In genomic region chr15:62060116-62060895, GRCh38 we compare ENCODE assay signal across 8 cellular contexts. TPM values are rescaled to one million over a fixed set of nuclear protein-coding genes. Genes with fewer than 3 reads are reported as not detected.
DNase-seq lines count a peak whose midpoint lies in the region; ATAC-seq and TF ChIP-seq lines count a peak whose summit lies in the region.

A gene with protein sequence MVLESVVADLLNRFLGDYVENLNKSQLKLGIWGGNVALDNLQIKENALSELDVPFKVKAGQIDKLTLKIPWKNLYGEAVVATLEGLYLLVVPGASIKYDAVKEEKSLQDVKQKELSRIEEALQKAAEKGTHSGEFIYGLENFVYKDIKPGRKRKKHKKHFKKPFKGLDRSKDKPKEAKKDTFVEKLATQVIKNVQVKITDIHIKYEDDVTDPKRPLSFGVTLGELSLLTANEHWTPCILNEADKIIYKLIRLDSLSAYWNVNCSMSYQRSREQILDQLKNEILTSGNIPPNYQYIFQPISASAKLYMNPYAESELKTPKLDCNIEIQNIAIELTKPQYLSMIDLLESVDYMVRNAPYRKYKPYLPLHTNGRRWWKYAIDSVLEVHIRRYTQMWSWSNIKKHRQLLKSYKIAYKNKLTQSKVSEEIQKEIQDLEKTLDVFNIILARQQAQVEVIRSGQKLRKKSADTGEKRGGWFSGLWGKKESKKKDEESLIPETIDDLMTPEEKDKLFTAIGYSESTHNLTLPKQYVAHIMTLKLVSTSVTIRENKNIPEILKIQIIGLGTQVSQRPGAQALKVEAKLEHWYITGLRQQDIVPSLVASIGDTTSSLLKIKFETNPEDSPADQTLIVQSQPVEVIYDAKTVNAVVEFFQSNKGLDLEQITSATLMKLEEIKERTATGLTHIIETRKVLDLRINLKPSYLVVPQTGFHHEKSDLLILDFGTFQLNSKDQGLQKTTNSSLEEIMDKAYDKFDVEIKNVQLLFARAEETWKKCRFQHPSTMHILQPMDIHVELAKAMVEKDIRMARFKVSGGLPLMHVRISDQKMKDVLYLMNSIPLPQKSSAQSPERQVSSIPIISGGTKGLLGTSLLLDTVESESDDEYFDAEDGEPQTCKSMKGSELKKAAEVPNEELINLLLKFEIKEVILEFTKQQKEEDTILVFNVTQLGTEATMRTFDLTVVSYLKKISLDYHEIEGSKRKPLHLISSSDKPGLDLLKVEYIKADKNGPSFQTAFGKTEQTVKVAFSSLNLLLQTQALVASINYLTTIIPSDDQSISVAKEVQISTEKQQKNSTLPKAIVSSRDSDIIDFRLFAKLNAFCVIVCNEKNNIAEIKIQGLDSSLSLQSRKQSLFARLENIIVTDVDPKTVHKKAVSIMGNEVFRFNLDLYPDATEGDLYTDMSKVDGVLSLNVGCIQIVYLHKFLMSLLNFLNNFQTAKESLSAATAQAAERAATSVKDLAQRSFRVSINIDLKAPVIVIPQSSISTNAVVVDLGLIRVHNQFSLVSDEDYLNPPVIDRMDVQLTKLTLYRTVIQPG (N-terminal part only) (minus strand): TSS chr15:62060447. CDS start chr15:62060374, 73 bp downstream.

- ATAC-seq in GM19025 (IDR thresholded peaks at IDR 0.05; ENCODE audit: low read depth, unreplicated experiment) (peak; percentile 81), HG03342 (IDR thresholded peaks at IDR 0.05; ENCODE audit: unreplicated experiment) (peak; percentile 82)

- H3K36me3 ChIP-seq in kidney epithelial cell (ENCODE audit: control insufficient read depth, insufficient read depth, low read length): no peaks in the 10 kb centered on the region

- peak; percentile 92 to 94 for DNase-seq in AML-193 (lab: John Stamatoyannopoulos, UW)
- peak; percentile 79 for DNase-seq in NCI-H446 treated with DMSO at 0.1 percent for 48 hours (lab: John Stamatoyannopoulos, UW)
- DNase-seq in activated CD4-positive, CD25-positive, alpha-beta regulatory T cell treated with anti-CD3 and anti-CD28 coated beads, Interleukin-2, amount 50 U/mL, for 72 hours: peak; percentile 90
- DNase-seq in cerebellar nuclear complex (lab: John Stamatoyannopoulos, UW): peak; percentile 10 to 58
- peak; percentile 75 for DNase-seq in kidney epithelial cell (ENCODE audit: low read depth)
- DNase-seq in stimulated activated CD4-positive, alpha-beta T cell treated with anti-CD3 and anti-CD28 coated beads, Interleukin-15, amount 100 ng/mL, for 48 hours (ENCODE audit: low read depth in 2 of 2): peak; percentile 78 to 84

- peak within 1 kb of the TSS; percentile 92 for H3K4me3 ChIP-seq in kidney epithelial cell (ENCODE audit: low read depth, low read length)

- no peaks in the 10 kb centered on the region for H3K27me3 ChIP-seq in kidney epithelial cell (ENCODE audit: control insufficient read depth, insufficient read depth, low read length)

- TF ChIP-seq CTCF in kidney epithelial cell (IDR thresholded peaks at IDR 0.05; ENCODE audit: insufficient read depth, low read length, poor library complexity, severe bottlenecking): peak; percentile 73

RNA-seq across cellular contexts. Expression of the gene that starts here (rescaled TPM):
- 46.1 and 48.3 TPM in 2 replicates for total RNA-seq in kidney epithelial cell

Comparison
In these comparisons a context has a peak if more than half of its experiments do, and no peak if none do; other contexts are left out.
1. Peak in every context shown above with its lines: DNase-seq, ATAC-seq and H3K4me3 ChIP-seq.
2. DNase-seq: peak in every context shown above with its lines; median percentile 93 in AML-193; 90 in activated CD4-positive, CD25-positive, alpha-beta regulatory T cell treated with anti-CD3 and anti-CD28 coated beads, Interleukin-2, amount 50 U/mL, for 72 hours; 81 in stimulated activated CD4-positive, alpha-beta T cell treated with anti-CD3 and anti-CD28 coated beads, Interleukin-15, amount 100 ng/mL, for 48 hours; 79 in NCI-H446 treated with DMSO at 0.1 percent for 48 hours; 75 in kidney epithelial cell; 34 in cerebellar nuclear complex.